ENCODE assay signal across 8 cellular contexts in genomic region chr14:75069811-75070145, GRCh38. TPM values are rescaled to one million over a fixed set of nuclear protein-coding genes. Genes with fewer than 3 reads are reported as not detected.
DNase-seq lines count a peak whose midpoint lies in the region; TF ChIP-seq lines count a peak whose summit lies in the region.

No MANE protein-coding gene starts in this region.

- H3K27me3 ChIP-seq in esophagus squamous epithelium (no peaks in the 10 kb centered on the region), osteoblast (ENCODE audit: insufficient read depth, low read length) (no peaks in the 10 kb centered on the region)

- peaks cover 2% of the 10 kb centered on the region for H3K79me2 ChIP-seq in osteoblast (ENCODE audit: insufficient read depth, low read length)

- TF ChIP-seq CTCF in esophagus squamous epithelium (IDR thresholded peaks at IDR 0.05): no peak
- TF ChIP-seq CTCF in osteoblast (IDR thresholded peaks at IDR 0.05; ENCODE audit: extremely low read depth, low read depth, low read length): no peak

- H3K4me2 ChIP-seq in osteoblast (ENCODE audit: insufficient read depth, low read length): peak overlapping the region; percentile 87

- H3K9me3 ChIP-seq in esophagus squamous epithelium (no peaks in the 10 kb centered on the region), osteoblast (ENCODE audit: low read depth, low read length) (no peaks in the 10 kb centered on the region)

- no peak for TF ChIP-seq POLR2A in esophagus squamous epithelium (IDR thresholded peaks at IDR 0.05)

- 25% methylated on average over 3 of the region's 12 CpGs; no CpG with 5 or more reads in 1 of the 2 donors for WGBS in esophagus squamous epithelium, 2 donors

- DNase-seq in DMS53 (lab: John Stamatoyannopoulos, UW): peak; percentile 81
- DNase-seq in NCI-H510A treated with DMSO at 0.1 percent for 48 hours (lab: John Stamatoyannopoulos, UW): peak; percentile 85
- DNase-seq in esophagus squamous epithelium (lab: John Stamatoyannopoulos, UW): no peak
- no peak for DNase-seq in osteoblast (ENCODE audit: insufficient read length, low spot score, missing footprints)
- DNase-seq in inferior parietal cortex (ENCODE audit: extremely low spot score): no peak
- no peak for DNase-seq in GF-D8 (lab: John Stamatoyannopoulos, UW)
- DNase-seq in CD1c-positive myeloid dendritic cell (ENCODE audit: extremely low spot score): no peak
- no peak for DNase-seq in HK-2 (ENCODE audit: unreplicated experiment)

- peak overlapping the region; percentile 33 to 70 (median 46) for H3K4me3 ChIP-seq in esophagus squamous epithelium
- peak overlapping the region; percentile 77 for H3K4me3 ChIP-seq in osteoblast (ENCODE audit: insufficient read depth, low read length)

- H3K4me1 ChIP-seq in esophagus squamous epithelium (peaks cover 15 to 46% (median 15%) of the 10 kb centered on the region in 3 donors), osteoblast (ENCODE audit: insufficient read depth, low read length) (peaks cover 4% of the 10 kb centered on the region)

- H3K36me3 ChIP-seq in esophagus squamous epithelium (no peaks in the 10 kb centered on the region), osteoblast (ENCODE audit: insufficient read depth, low read length) (no peaks in the 10 kb centered on the region)

- intact Hi-C loops in esophagus squamous epithelium (cut with DNase I): no loop called here

- H3K27ac ChIP-seq in esophagus squamous epithelium (peak overlapping the region; percentile 85 to 94 (median 91)), osteoblast (ENCODE audit: low read depth, low read length) (peak overlapping the region; percentile 71)

- peak overlapping the region; percentile 91 for H2AFZ ChIP-seq in osteoblast (ENCODE audit: low read length)

- no peaks in the 10 kb centered on the region for H4K20me1 ChIP-seq in osteoblast (ENCODE audit: insufficient read depth, low read length)

RNA-seq across cellular contexts. Expression of gene ZC2HC1C, which starts 0.3 kb away (rescaled TPM):
- total RNA-seq in esophagus squamous epithelium (1 to 10 TPM in 3 of 4 donors, under 1 TPM in 1; 0.64 to 5.0 (median 2.2) TPM), osteoblast (1.1 and 1.2 TPM in 2 replicates)

RNA-seq across cellular contexts. Expression of gene ACYP1, which starts 6.0 kb away (rescaled TPM):
- total RNA-seq in esophagus squamous epithelium: 10 to 100 TPM; 11.0 to 28.0 (median 15.4) TPM
- total RNA-seq in osteoblast: 4.7 and 6.5 TPM in 2 replicates

RNA-seq across cellular contexts. Expression of gene MLH3, which starts 18.5 kb away (rescaled TPM):
- total RNA-seq in esophagus squamous epithelium: 10 to 100 TPM in 3 of 4 donors, 1 to 10 TPM in 1; 8.4 to 39.7 (median 11.0) TPM
- 36.8 and 40.5 TPM in 2 replicates for total RNA-seq in osteoblast

RNA-seq across cellular contexts. Expression of gene NEK9, which starts 57.1 kb away (rescaled TPM):
- total RNA-seq in esophagus squamous epithelium (10 to 100 TPM; 16.6 to 37.2 (median 17.8) TPM), osteoblast (42.7 and 44.5 TPM in 2 replicates)

Comparison
In these comparisons a context has a peak if more than half of its experiments do, and no peak if none do; other contexts are left out.
1. DNase-seq: peak in DMS53 (single experiment) and NCI-H510A treated with DMSO at 0.1 percent for 48 hours (single experiment); none in esophagus squamous epithelium (single experiment), osteoblast (single experiment), inferior parietal cortex (single experiment), GF-D8 (single experiment), CD1c-positive myeloid dendritic cell (single experiment) and HK-2 (single experiment).